ENCODE assay signal across 20 cellular contexts in the genomic region with DNA sequence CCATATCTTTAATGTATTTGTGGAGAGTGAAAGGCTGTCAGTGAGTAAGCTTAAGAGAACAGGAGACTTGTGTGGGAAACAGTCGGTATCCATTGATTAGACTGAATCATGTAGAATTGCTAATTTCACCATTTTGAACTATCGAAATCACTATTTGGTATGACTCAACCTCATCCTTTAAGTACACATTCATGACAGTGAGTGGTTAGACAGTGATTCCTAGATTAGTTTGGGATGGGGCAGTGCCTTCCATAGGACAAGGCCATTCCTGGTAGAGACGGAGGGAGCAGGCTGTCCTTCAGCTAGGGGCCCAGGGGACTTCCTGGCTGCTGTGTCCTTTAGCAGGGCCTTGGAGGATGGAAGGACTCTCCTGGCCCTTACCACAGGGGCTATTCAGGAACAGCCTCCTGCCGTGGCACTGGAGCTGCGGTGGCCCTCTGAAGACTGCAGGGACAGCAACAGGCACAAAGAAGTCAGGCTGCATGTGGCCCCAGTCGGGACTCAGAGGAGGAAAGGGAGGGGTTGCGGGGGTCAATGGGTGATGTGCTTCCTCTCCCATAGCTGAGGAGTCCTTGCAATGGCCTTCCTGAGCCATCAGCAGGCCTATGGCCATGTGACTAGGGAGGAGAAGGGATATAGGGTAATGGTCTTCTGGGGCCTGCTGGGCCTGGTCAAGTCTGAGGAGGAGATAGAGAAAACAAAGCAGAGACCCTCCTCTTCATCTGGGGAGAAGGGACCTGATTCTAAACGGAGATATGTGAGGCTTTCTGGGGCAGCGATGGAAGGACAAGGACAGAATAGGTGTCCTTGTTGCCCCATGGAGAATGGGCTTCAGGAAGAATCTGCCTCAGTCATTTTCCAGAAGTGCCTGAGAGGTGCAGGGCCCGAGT. TPM values are rescaled to one million over a fixed set of nuclear protein-coding genes. Genes with fewer than 3 reads are reported as not detected.
"Had no signal": no experiment of that assay in that cellular context is flagged by ENCODE, and none has a peak within 500 bp of the region (broad histone marks: within the 10 kb centered on the region; RNA-seq: fewer than 3 reads in every experiment).

No MANE protein-coding gene starts in this region.

- H3K4me1 ChIP-seq: lower lobe of right lung, pancreas had no signal

- H3K9me3 ChIP-seq: lower lobe of right lung, pancreas, SK-N-SH, tibial nerve had no signal

- H3K9me3 Mint-ChIP-seq: dendritic cell treated with granulocyte-macrophage colony-stimulating factor and Interleukin-4, amounts not matched to agents 40 ng/mL and 50 ng/mL, for 4 days; effector memory CD8-positive, alpha-beta T cell; mesothelial cell of epicardium; nephron progenitor cell had no signal

- H3K36me3 ChIP-seq: brain microvascular endothelial cell, pancreas, tibial nerve had no signal

- H3K4me3 Mint-ChIP-seq: dendritic cell treated with granulocyte-macrophage colony-stimulating factor and Interleukin-4, amounts not matched to agents 40 ng/mL and 50 ng/mL, for 4 days; effector memory CD8-positive, alpha-beta T cell; mesothelial cell of epicardium; nephron progenitor cell had no signal

- H3K4me2 ChIP-seq: SK-N-SH had no signal

- H3K27ac ChIP-seq: brain microvascular endothelial cell, epithelial cell of prostate, lower lobe of right lung, pancreas, tibial nerve, VCaP had no signal

- H3K36me3 Mint-ChIP-seq: mesothelial cell of epicardium had no signal

- H3K27ac Mint-ChIP-seq: mesothelial cell of epicardium, nephron progenitor cell had no signal

- H3K9me2 ChIP-seq: SK-N-SH had no signal

- H3K4me3 ChIP-seq: lower lobe of right lung, pancreas, tibial nerve had no signal

- ATAC-seq: effector memory CD8-positive, alpha-beta T cell had no signal

- H3K27me3 ChIP-seq: brain microvascular endothelial cell, pancreas, tibial nerve had no signal

- DNase-seq: activated CD4-positive, alpha-beta T cell treated with anti-CD3 and anti-CD28 coated beads, Interleukin-2, amount 50 U/mL, for 1 hour; anterior cingulate cortex; brain microvascular endothelial cell; effector memory CD8-positive, alpha-beta T cell; foreskin melanocyte; kidney glomerular epithelial cell; lower lobe of right lung; nephron progenitor cell; pancreas; SHP77; SK-N-SH; stimulated activated naive CD4-positive, alpha-beta T cell; substantia nigra had no signal

- H3K9ac ChIP-seq: SK-N-SH had no signal

- H3K4me1 Mint-ChIP-seq: mesothelial cell of epicardium had no signal

RNA-seq across cellular contexts. Expression of a gene that starts 10.7 kb away (rescaled TPM):
- total RNA-seq: fibroblast of lung; lower lobe of right lung; mesothelial cell of epicardium; pancreas; T-helper 1 cell treated with Interleukin-12 subunit alpha and Interleukin-12 subunit beta and Interleukin-4 antibody, amounts not matched to agents 30 ng/mL and 1 ng/mL, for 36 hours; tibial nerve had no signal
- polyA plus RNA-seq: fibroblast of lung, pancreas, SK-N-SH had no signal

RNA-seq across cellular contexts. Expression of a gene that starts 11.2 kb away (rescaled TPM):
- total RNA-seq: fibroblast of lung had no signal

RNA-seq across cellular contexts. Expression of a gene that starts 54.1 kb away (rescaled TPM):
- total RNA-seq: fibroblast of lung; mesothelial cell of epicardium; T-helper 1 cell treated with Interleukin-12 subunit alpha and Interleukin-12 subunit beta and Interleukin-4 antibody, amounts not matched to agents 30 ng/mL and 1 ng/mL, for 36 hours had no signal
- polyA plus RNA-seq: fibroblast of lung had no signal
